In the genomic region with DNA sequence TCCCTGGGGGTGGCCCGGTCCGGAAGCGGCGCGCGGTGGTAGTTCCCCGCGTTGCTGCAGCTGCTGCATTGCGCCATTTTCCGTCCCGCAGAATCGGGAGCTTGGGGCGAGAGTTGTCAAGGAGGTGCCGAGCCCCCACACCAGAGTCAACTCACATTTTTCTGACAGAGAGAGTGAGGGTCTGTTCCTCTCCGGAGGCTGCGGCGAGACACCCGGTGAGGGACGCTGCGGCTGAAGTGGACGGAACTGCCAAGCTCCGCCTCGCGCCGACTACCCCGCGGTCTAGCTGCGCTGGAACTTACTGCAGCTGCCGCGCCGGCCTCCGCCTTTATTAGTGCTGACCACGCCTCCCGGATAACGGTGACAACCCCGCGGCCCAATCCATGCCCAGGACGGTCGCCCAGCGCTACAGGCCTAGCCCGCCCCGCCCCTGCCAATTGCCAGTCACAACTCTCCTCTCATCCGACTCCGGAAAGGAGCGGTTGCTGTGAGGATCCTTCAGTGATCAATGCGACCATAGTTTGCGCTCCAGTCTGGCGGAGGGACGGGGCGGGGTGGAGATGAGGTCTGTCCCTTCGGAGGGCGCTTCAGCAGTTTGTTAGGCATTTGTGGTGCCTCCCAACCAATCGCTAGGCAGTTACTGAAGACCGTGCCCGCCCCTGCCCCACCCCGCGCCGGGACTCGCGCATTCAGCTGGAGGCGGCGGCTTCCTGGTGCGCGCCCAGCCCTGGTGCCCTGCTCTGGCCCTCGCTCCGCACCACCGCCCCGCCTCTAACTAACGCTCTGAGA, we compare ENCODE assay signal across 8 cellular contexts. TPM values are rescaled to one million over a fixed set of nuclear protein-coding genes. Genes with fewer than 3 reads are reported as not detected.
DNase-seq lines count a peak whose midpoint lies in the region; ATAC-seq and TF ChIP-seq lines count a peak whose summit lies in the region.

Gene VAMP1, minus strand, starts transcription at position 303 of the 789 bp plus-strand sequence. Its CDS starts 146 bp downstream, at position 157.

- peak within 1 kb of the TSS; percentile 90 for H3K27ac ChIP-seq in RWPE1

- peaks cover 54% of the 10 kb centered on the region for H3K36me3 Mint-ChIP-seq in activated T-helper 17 cell treated with anti-CD3 and anti-CD28 coated beads, Interleukin-2, amount 50 U/mL, for 72 hours (ENCODE audit: low read depth)
- peaks cover 3% of the 10 kb centered on the region for H3K36me3 Mint-ChIP-seq in natural killer cell

- H3K9me3 Mint-ChIP-seq in activated T-helper 17 cell treated with anti-CD3 and anti-CD28 coated beads, Interleukin-2, amount 50 U/mL, for 72 hours, result no peaks in the 10 kb centered on the region
- H3K9me3 Mint-ChIP-seq in natural killer cell, result no peaks in the 10 kb centered on the region

- TF ChIP-seq CTCF in LNCaP clone FGC (IDR thresholded peaks at IDR 0.05; ENCODE audit: control insufficient read depth, extremely low read depth, insufficient read depth), result no peak
- TF ChIP-seq CTCF in RWPE1 (conservative IDR thresholded peaks at IDR 0.05; ENCODE audit: low read depth), result no peak
- no peak for TF ChIP-seq CTCF in fibroblast of mammary gland (conservative IDR thresholded peaks at IDR 0.05; ENCODE audit: control insufficient read depth, insufficient read depth, low read depth, low read length)
- no peak for TF ChIP-seq CTCF in natural killer cell (IDR thresholded peaks at IDR 0.05)

- intact Hi-C loops in natural killer cell (cut with micrococcal nuclease), result loop anchor here (1.0 to 2.0 kb wide), 3 partner anchors 18 to 64 kb away; partner anchors contain the start of genes GAPDH, NCAPD2 and TAPBPL

- POLR2A ChIA-PET in RWPE1 (lab: Yijun Ruan, JAX; ENCODE audit: low non-redundant PET), result interaction anchor here (0.5 to 1.3 kb wide), 4 partner anchors 22 to 190 kb away, joined by 3 to 8 read pairs (median 4); partner anchors contain the start of gene MRPL51

- H3K4me3 ChIP-seq in LNCaP clone FGC (ENCODE audit: low read depth, low read length) (peak within 1 kb of the TSS; percentile 74), fibroblast of mammary gland (ENCODE audit: control insufficient read depth, low read depth, low read length) (peak within 1 kb of the TSS; percentile 81)

- ATAC-seq in activated T-helper 17 cell treated with anti-CD3 and anti-CD28 coated beads, Interleukin-2, amount 50 U/mL, for 72 hours (replicated peaks), result peak; percentile 89
- ATAC-seq in natural killer cell, result peak; percentile 91 to 97 (median 91)

- peak within 1 kb of the TSS; percentile 90 for H3K27ac Mint-ChIP-seq in activated T-helper 17 cell treated with anti-CD3 and anti-CD28 coated beads, Interleukin-2, amount 50 U/mL, for 72 hours
- H3K27ac Mint-ChIP-seq in natural killer cell, result peak within 1 kb of the TSS; percentile 95 to 97

- CTCF ChIA-PET in RWPE1 (lab: Yijun Ruan, JAX), result interaction anchor here (0.6 to 0.9 kb wide), 4 partner anchors 17 to 401 kb away, joined by 3 to 5 read pairs (median 4); no protein-coding TSS in a partner anchor

- no peaks in the 10 kb centered on the region for H3K27me3 Mint-ChIP-seq in activated T-helper 17 cell treated with anti-CD3 and anti-CD28 coated beads, Interleukin-2, amount 50 U/mL, for 72 hours
- no peaks in the 10 kb centered on the region for H3K27me3 Mint-ChIP-seq in natural killer cell (ENCODE audit: low read depth in 2 of 2)

- DNase-seq in Daoy (ENCODE audit: low read depth) (peak; percentile 99), GOT3 (lab: John Stamatoyannopoulos, UW) (peak; percentile 93), LNCaP clone FGC (ENCODE audit: low read depth) (peak; percentile 88), RWPE1 (ENCODE audit: low spot score) (peak; percentile 97), fibroblast of mammary gland (ENCODE audit: low read depth) (peak; percentile 96), natural killer cell (peak; percentile 95)
- peak; percentile 98 for DNase-seq in stimulated activated naive CD4-positive, alpha-beta T cell treated with Interleukin-2 at 50 U/mL for 16 hours (lab: John Stamatoyannopoulos, UW)

- H3K4me3 Mint-ChIP-seq in activated T-helper 17 cell treated with anti-CD3 and anti-CD28 coated beads, Interleukin-2, amount 50 U/mL, for 72 hours, result peak within 1 kb of the TSS; percentile 79
- peak within 1 kb of the TSS; percentile 93 for H3K4me3 Mint-ChIP-seq in natural killer cell

- H3K4me1 Mint-ChIP-seq in activated T-helper 17 cell treated with anti-CD3 and anti-CD28 coated beads, Interleukin-2, amount 50 U/mL, for 72 hours, result peaks cover 30% of the 10 kb centered on the region
- peaks cover 39 to 53% of the 10 kb centered on the region in 2 donors for H3K4me1 Mint-ChIP-seq in natural killer cell

RNA-seq across cellular contexts. Expression of gene VAMP1, which starts in this region (rescaled TPM):
- total RNA-seq in Daoy (2014; rRNA removed; shearing (Covaris generic)), result 0.74 and 1.2 TPM in 2 replicates
- 10 to 100 TPM; 19.9 to 81.8 TPM for total RNA-seq in activated T-helper 17 cell treated with anti-CD3 and anti-CD28 coated beads, Interleukin-2, amount 50 U/mL, for 72 hours
- 10 to 100 TPM; 81.0 to 84.3 (median 83.8) TPM for total RNA-seq in natural killer cell

Comparison
In these comparisons a context has a peak if more than half of its experiments do, and no peak if none do; other contexts are left out.
1. Peak in every context shown above with its lines: DNase-seq, ATAC-seq, H3K4me3 ChIP-seq and H3K27ac ChIP-seq.